In genomic region chr20:17568972-17569471, GRCh38 we compare ENCODE assay signal across 8 cellular contexts. TPM values are rescaled to one million over a fixed set of nuclear protein-coding genes. Genes with fewer than 3 reads are reported as not detected.
DNase-seq lines count a peak whose midpoint lies in the region; ATAC-seq and TF ChIP-seq lines count a peak whose summit lies in the region.

No MANE protein-coding gene starts in this region.

- H2BK12ac ChIP-seq in mesenchymal stem cell (ENCODE audit: low read length in 2 of 2) = no peak overlapping the region

- DNase-seq in ELF-1 (ENCODE audit: low read depth, low spot score) (peak; percentile 92), NCI-H146 treated with DMSO at 0.1 percent for 48 hours (lab: John Stamatoyannopoulos, UW; ENCODE audit: unreplicated experiment) (peak; percentile 69), epithelial cell of proximal tubule (ENCODE audit: low read depth) (no peak), mesenchymal stem cell (peak; percentile 99), stromal cell of bone marrow (ENCODE audit: low read depth) (peak; percentile 97)
- peak; percentile 13 for DNase-seq in activated CD4-positive, alpha-beta T cell treated with anti-CD3 and anti-CD28 coated beads, Interleukin-2, amount 50 U/mL, for 1 hour

- no peak overlapping the region for H2BK15ac ChIP-seq in mesenchymal stem cell (ENCODE audit: low read depth, poor library complexity, severe bottlenecking)

- H3K4me3 ChIP-seq in epithelial cell of proximal tubule (ENCODE audit: low read depth, low read length) (peak overlapping the region; percentile 95), mesenchymal stem cell (ENCODE audit: insufficient read depth in 1 of 2, low read depth in 1 of 2, low read length in 2 of 2) (peak overlapping the region; percentile 48 to 68)

- H3K9ac ChIP-seq in mesenchymal stem cell (ENCODE audit: low read length) = peak overlapping the region; percentile 91

- H4K91ac ChIP-seq in mesenchymal stem cell (ENCODE audit: low read length) = no peak overlapping the region

- H2BK5ac ChIP-seq in mesenchymal stem cell (ENCODE audit: low read depth, low read length, poor library complexity, severe bottlenecking) = peak overlapping the region; percentile 23

- no peak overlapping the region for H4K8ac ChIP-seq in mesenchymal stem cell (ENCODE audit: low read length)

- H2BK120ac ChIP-seq in mesenchymal stem cell (ENCODE audit: low read depth, low read length) = peak overlapping the region; percentile 100

- no peak overlapping the region for H3K14ac ChIP-seq in mesenchymal stem cell (ENCODE audit: low read length in 2 of 2)

- H3K4ac ChIP-seq in mesenchymal stem cell (ENCODE audit: low read depth in 1 of 2, low read length in 2 of 2) = no peak overlapping the region

- H2AK5ac ChIP-seq in mesenchymal stem cell (ENCODE audit: low read length, severe bottlenecking) = no peak overlapping the region

- no peaks in the 10 kb centered on the region for H3K27me3 ChIP-seq in mesenchymal stem cell (ENCODE audit: control insufficient read depth in 1 of 2, insufficient read depth in 1 of 2, low read length in 2 of 2)

- H3K4me1 ChIP-seq in mesenchymal stem cell (ENCODE audit: control insufficient read depth, insufficient read depth, low read depth, low read length) = peaks cover 4% of the 10 kb centered on the region

- peak overlapping the region; percentile 94 for H3K27ac ChIP-seq in mesenchymal stem cell (ENCODE audit: low read length, poor library complexity, severe bottlenecking)

- ATAC-seq in GM18909 (IDR thresholded peaks at IDR 0.05; ENCODE audit: poor library complexity, unreplicated experiment) (no peak), HG02610 (IDR thresholded peaks at IDR 0.05; ENCODE audit: unreplicated experiment) (no peak)

- no peak overlapping the region for H2AFZ ChIP-seq in mesenchymal stem cell (ENCODE audit: low read depth, low read length)

- H3K9me3 ChIP-seq in mesenchymal stem cell (ENCODE audit: control insufficient read depth, low read length) = no peaks in the 10 kb centered on the region

- TF ChIP-seq CTCF in epithelial cell of proximal tubule (conservative IDR thresholded peaks at IDR 0.05; ENCODE audit: low read depth, low read length) = no peak

- no peak overlapping the region for H3K23ac ChIP-seq in mesenchymal stem cell (ENCODE audit: low read length in 2 of 2)

- WGBS in mesenchymal stem cell = under 1% methylated on average over 25 of the region's 37 CpGs

- peak overlapping the region; percentile 63 for H3K4me2 ChIP-seq in mesenchymal stem cell (ENCODE audit: low read length, poor library complexity, severe bottlenecking)

- peak overlapping the region in 1 of 2 experiments; percentile 41 for H3K18ac ChIP-seq in mesenchymal stem cell (ENCODE audit: low read depth in 1 of 2, low read length in 2 of 2)

- peaks cover 0 to 2% of the 10 kb centered on the region in 2 experiments for H3K36me3 ChIP-seq in mesenchymal stem cell (ENCODE audit: control insufficient read depth in 1 of 2, insufficient read depth in 2 of 2, low read depth in 1 of 2, low read length in 2 of 2)

- H3K79me1 ChIP-seq in mesenchymal stem cell (replicated peaks; ENCODE audit: low read length, poor library complexity, severe bottlenecking) = peaks cover 3% of the 10 kb centered on the region

RNA-seq across cellular contexts. Expression of gene DSTN, which starts 0.9 kb away (rescaled TPM):
- 313 and 317 TPM in 2 replicates for total RNA-seq in epithelial cell of proximal tubule
- polyA plus RNA-seq in mesenchymal stem cell (2013, experiment 1 of 2) = 931 TPM
- polyA plus RNA-seq in mesenchymal stem cell (2013, experiment 2 of 2) = 914 TPM

RNA-seq across cellular contexts. Expression of gene BFSP1, which starts 37.8 kb away (rescaled TPM):
- 2.3 and 4.4 TPM in 2 replicates for total RNA-seq in epithelial cell of proximal tubule
- 6.3 TPM for polyA plus RNA-seq in mesenchymal stem cell (2013, experiment 1 of 2)
- 6.0 TPM for polyA plus RNA-seq in mesenchymal stem cell (2013, experiment 2 of 2)
